ENCODE assay signal across 8 cellular contexts in genomic region chr12:95549392-95550084, GRCh38. TPM values are rescaled to one million over a fixed set of nuclear protein-coding genes. Genes with fewer than 3 reads are reported as not detected.
DNase-seq lines count a peak whose midpoint lies in the region; ATAC-seq, FAIRE-seq and TF ChIP-seq lines count a peak whose summit lies in the region.

No MANE protein-coding gene starts in this region.

- no peak for DNase-seq in activated CD4-positive, alpha-beta T cell treated with anti-CD3 and anti-CD28 coated beads, Interleukin-2, amount 10 ng/mL, durations not matched to agents 24 days and 14 days
- no peak for DNase-seq in activated CD4-positive, alpha-beta T cell treated with anti-CD3 and anti-CD28 coated beads for 48 hours
- no peak for DNase-seq in activated naive CD8-positive, alpha-beta T cell treated with anti-CD3 and anti-CD28 coated beads for 36 hours
- no peak for DNase-seq in memory B cell (ENCODE audit: low spot score in 2 of 2)
- no peak for DNase-seq in thoracic aorta (ENCODE audit: low spot score)
- DNase-seq in NCI-H128 (lab: John Stamatoyannopoulos, UW; ENCODE audit: unreplicated experiment) = no peak
- DNase-seq in EL = no peak
- DNase-seq in frontal cortex (ENCODE audit: low spot score in 2 of 2) = no peak

- peaks cover 0 to 9% of the 10 kb centered on the region in 2 donors for H3K4me1 ChIP-seq in thoracic aorta (ENCODE audit: control insufficient read depth in 1 of 2, low read depth in 2 of 2)

- H3K36me3 ChIP-seq in thoracic aorta = no peaks in the 10 kb centered on the region

- H3K9me3 Mint-ChIP-seq in activated CD4-positive, alpha-beta T cell treated with anti-CD3 and anti-CD28 coated beads, Interleukin-2, amount 10 ng/mL, durations not matched to agents 24 days and 14 days = peaks cover 7% of the 10 kb centered on the region
- H3K9me3 Mint-ChIP-seq in activated naive CD8-positive, alpha-beta T cell treated with anti-CD3 and anti-CD28 coated beads for 36 hours = peaks cover 6% of the 10 kb centered on the region
- peaks cover 1% of the 10 kb centered on the region for H3K9me3 Mint-ChIP-seq in memory B cell

- ATAC-seq in memory B cell (ENCODE audit: low read depth) = no peak
- ATAC-seq in thoracic aorta (ENCODE audit: insufficient number of reproducible peaks, low FRiP score, low read depth) = no peak

- H3K27ac ChIP-seq in thoracic aorta = peak overlapping the region in 1 of 2 donors; percentile 75

- H3K4me1 Mint-ChIP-seq in activated CD4-positive, alpha-beta T cell treated with anti-CD3 and anti-CD28 coated beads, Interleukin-2, amount 10 ng/mL, durations not matched to agents 24 days and 14 days = peaks cover 49% of the 10 kb centered on the region
- H3K4me1 Mint-ChIP-seq in activated naive CD8-positive, alpha-beta T cell treated with anti-CD3 and anti-CD28 coated beads for 36 hours = peaks cover 63% of the 10 kb centered on the region
- peaks cover 17% of the 10 kb centered on the region for H3K4me1 Mint-ChIP-seq in memory B cell

- intact Hi-C loops in activated CD4-positive, alpha-beta T cell treated with anti-CD3 and anti-CD28 coated beads, Interleukin-2, amount 10 ng/mL, durations not matched to agents 24 days and 14 days (cut with micrococcal nuclease) = loop anchor here (2.0 kb wide), 2 partner anchors 75 to 331 kb away; partner anchors contain the start of gene METAP2

- TF ChIP-seq CTCF in thoracic aorta (IDR thresholded peaks at IDR 0.05) = no peak

- H3K9me3 ChIP-seq in thoracic aorta = no peaks in the 10 kb centered on the region

- H3K4me3 Mint-ChIP-seq in activated CD4-positive, alpha-beta T cell treated with anti-CD3 and anti-CD28 coated beads, Interleukin-2, amount 10 ng/mL, durations not matched to agents 24 days and 14 days = peak overlapping the region; percentile 89
- H3K4me3 Mint-ChIP-seq in activated naive CD8-positive, alpha-beta T cell treated with anti-CD3 and anti-CD28 coated beads for 36 hours = peak overlapping the region; percentile 90
- peak overlapping the region; percentile 88 for H3K4me3 Mint-ChIP-seq in memory B cell

- FAIRE-seq in frontal cortex (lab: Jason Lieb, UNC) = no peak

- H3K27me3 Mint-ChIP-seq in activated CD4-positive, alpha-beta T cell treated with anti-CD3 and anti-CD28 coated beads, Interleukin-2, amount 10 ng/mL, durations not matched to agents 24 days and 14 days = peaks cover 23% of the 10 kb centered on the region
- no peaks in the 10 kb centered on the region for H3K27me3 Mint-ChIP-seq in activated naive CD8-positive, alpha-beta T cell treated with anti-CD3 and anti-CD28 coated beads for 36 hours
- H3K27me3 Mint-ChIP-seq in memory B cell = no peaks in the 10 kb centered on the region

- peaks cover 2% of the 10 kb centered on the region for H3K36me3 Mint-ChIP-seq in activated CD4-positive, alpha-beta T cell treated with anti-CD3 and anti-CD28 coated beads, Interleukin-2, amount 10 ng/mL, durations not matched to agents 24 days and 14 days (ENCODE audit: low read depth)
- H3K36me3 Mint-ChIP-seq in activated naive CD8-positive, alpha-beta T cell treated with anti-CD3 and anti-CD28 coated beads for 36 hours = peaks cover 24% of the 10 kb centered on the region
- H3K36me3 Mint-ChIP-seq in memory B cell = no peaks in the 10 kb centered on the region

- H3K4me3 ChIP-seq in thoracic aorta = peak overlapping the region; percentile 96

- no peaks in the 10 kb centered on the region for H3K27me3 ChIP-seq in thoracic aorta (replicated peaks; ENCODE audit: insufficient read depth)

- peak overlapping the region; percentile 79 for H3K27ac Mint-ChIP-seq in activated CD4-positive, alpha-beta T cell treated with anti-CD3 and anti-CD28 coated beads, Interleukin-2, amount 10 ng/mL, durations not matched to agents 24 days and 14 days
- peak overlapping the region; percentile 90 for H3K27ac Mint-ChIP-seq in activated naive CD8-positive, alpha-beta T cell treated with anti-CD3 and anti-CD28 coated beads for 36 hours
- peak overlapping the region; percentile 91 for H3K27ac Mint-ChIP-seq in memory B cell

RNA-seq across cellular contexts. Expression of gene USP44, which starts 1.7 kb away (rescaled TPM):
- total RNA-seq in activated CD4-positive, alpha-beta T cell treated with anti-CD3 and anti-CD28 coated beads, Interleukin-2, amount 10 ng/mL, durations not matched to agents 24 days and 14 days = 3.8 and 4.5 TPM in 2 replicates
- 10 to 100 TPM; 18.7 to 21.9 TPM for total RNA-seq in activated naive CD8-positive, alpha-beta T cell treated with anti-CD3 and anti-CD28 coated beads for 36 hours
- 1 to 10 TPM in 1 of 2 donors, under 1 TPM in 1; 0.54 to 2.5 TPM for total RNA-seq in thoracic aorta
- 3.7 TPM for total RNA-seq in frontal cortex
